1 cellular context compared by ENCODE assay signal in genomic region chr10:100148353-100149211, GRCh38.
TF ChIP-seq lines count a peak whose summit lies in the region.

No MANE protein-coding gene starts in this region.

TF ChIP-seq in K562, 482 proteins besides CTCF, POLR2A, EP300 and RAD21 (continued from another document):
- TF ChIP-seq, protein P1, sequence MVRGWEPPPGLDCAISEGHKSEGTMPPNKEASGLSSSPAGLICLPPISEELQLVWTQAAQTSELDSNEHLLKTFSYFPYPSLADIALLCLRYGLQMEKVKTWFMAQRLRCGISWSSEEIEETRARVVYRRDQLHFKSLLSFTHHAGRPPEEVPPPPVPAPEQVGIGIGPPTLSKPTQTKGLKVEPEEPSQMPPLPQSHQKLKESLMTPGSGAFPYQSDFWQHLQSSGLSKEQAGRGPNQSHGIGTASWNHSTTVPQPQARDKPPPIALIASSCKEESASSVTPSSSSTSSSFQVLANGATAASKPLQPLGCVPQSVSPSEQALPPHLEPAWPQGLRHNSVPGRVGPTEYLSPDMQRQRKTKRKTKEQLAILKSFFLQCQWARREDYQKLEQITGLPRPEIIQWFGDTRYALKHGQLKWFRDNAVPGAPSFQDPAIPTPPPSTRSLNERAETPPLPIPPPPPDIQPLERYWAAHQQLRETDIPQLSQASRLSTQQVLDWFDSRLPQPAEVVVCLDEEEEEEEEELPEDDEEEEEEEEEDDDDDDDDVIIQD (CRISPR knock-in tag; IDR thresholded peaks at IDR 0.05): no peak
TF ChIP-seq in K562: peak in this region for 5.
